Comparison of ENCODE assay signal across 8 cellular contexts in genomic region chr1:221961532-221962292, GRCh38.
DNase-seq lines count a peak whose midpoint lies in the region; ATAC-seq and TF ChIP-seq lines count a peak whose summit lies in the region.

No MANE protein-coding gene starts in this region.

- no peaks in the 10 kb centered on the region for H3K27me3 ChIP-seq in HCT116 (ENCODE audit: insufficient read depth, low read length)
- H3K27me3 ChIP-seq in right lobe of liver: no peaks in the 10 kb centered on the region
- H3K27me3 ChIP-seq in H9 (ENCODE audit: insufficient read depth, low read length): no peaks in the 10 kb centered on the region
- H3K27me3 ChIP-seq in BE2C: no peaks in the 10 kb centered on the region

- H3K36me3 Mint-ChIP-seq in H9 (ENCODE audit: insufficient read depth in 1 of 3, low read depth in 3 of 3) (peaks cover 4 to 22% (median 7%) of the 10 kb centered on the region in 3 experiments), progenitor cell of endocrine pancreas (ENCODE audit: insufficient read depth) (peaks cover 2% of the 10 kb centered on the region)

- TF ChIP-seq CTCF in GM12865 (IDR thresholded peaks at IDR 0.05; ENCODE audit: insufficient read depth, low read depth, low read length, missing control alignments): no peak
- no peak for TF ChIP-seq CTCF in HCT116 (IDR thresholded peaks at IDR 0.05 in 2 of 3, conservative IDR thresholded peaks at IDR 0.05 in 1 of 3; ENCODE audit: borderline replicate concordance in 1 of 3, insufficient read depth in 1 of 3, low read depth in 2 of 3, low read length in 2 of 3)
- TF ChIP-seq CTCF in right lobe of liver (IDR thresholded peaks at IDR 0.05): no peak
- no peak for TF ChIP-seq CTCF in H9 (conservative IDR thresholded peaks at IDR 0.05)
- TF ChIP-seq CTCF in progenitor cell of endocrine pancreas (IDR thresholded peaks at IDR 0.05; ENCODE audit: unreplicated experiment): no peak
- TF ChIP-seq CTCF in BE2C (IDR thresholded peaks at IDR 0.05; ENCODE audit: low read depth, low read length): no peak

- no peaks in the 10 kb centered on the region for H3K79me1 ChIP-seq in H9 (ENCODE audit: insufficient read depth, low read depth, low read length, poor library complexity, severe bottlenecking)

- ATAC-seq in HCT116 (peak; percentile 84), right lobe of liver (peak; percentile 87 to 97 (median 96))

- no peaks in the 10 kb centered on the region for H4K20me1 ChIP-seq in HCT116 (ENCODE audit: insufficient read depth)
- no peaks in the 10 kb centered on the region for H4K20me1 ChIP-seq in H9 (ENCODE audit: control insufficient read depth, insufficient read depth, insufficient read length)

- no peaks in the 10 kb centered on the region for H3K9me2 ChIP-seq in HCT116 (ENCODE audit: insufficient read depth)

- peak overlapping the region; percentile 52 for H3K4me2 ChIP-seq in HCT116 (ENCODE audit: low read length)
- H3K4me2 ChIP-seq in H9 (ENCODE audit: insufficient read depth, insufficient read length, low read length): no peak overlapping the region

- H3K79me2 ChIP-seq in HCT116 (ENCODE audit: insufficient read depth, low read length): no peaks in the 10 kb centered on the region
- H3K79me2 ChIP-seq in H9 (ENCODE audit: insufficient read depth, low read length): no peaks in the 10 kb centered on the region

- intact Hi-C loops in HCT116 (cut with micrococcal nuclease): no loop called here
- intact Hi-C loops in right lobe of liver (cut with DNase I): no loop called here

- H3K9me3 ChIP-seq in HCT116 (ENCODE audit: control insufficient read depth in 1 of 2, insufficient read depth in 1 of 2, low read depth in 1 of 2, low read length in 2 of 2) (no peaks in the 10 kb centered on the region), right lobe of liver (no peaks in the 10 kb centered on the region), H9 (ENCODE audit: control insufficient read depth, low read depth, low read length) (no peaks in the 10 kb centered on the region), BE2C (no peaks in the 10 kb centered on the region)

- H3K27ac Mint-ChIP-seq in H9 (peak overlapping the region in 1 of 3 experiments; percentile 55; a peak in 1 of 7 replicates), progenitor cell of endocrine pancreas (no peak overlapping the region)

- no peak overlapping the region for H3K4me3 Mint-ChIP-seq in H9
- H3K4me3 Mint-ChIP-seq in progenitor cell of endocrine pancreas (ENCODE audit: low read depth): no peak overlapping the region

- H3K36me3 ChIP-seq in HCT116 (ENCODE audit: control insufficient read depth in 1 of 2, insufficient read depth in 2 of 2, low read length in 2 of 2): no peaks in the 10 kb centered on the region
- H3K36me3 ChIP-seq in right lobe of liver: no peaks in the 10 kb centered on the region
- H3K36me3 ChIP-seq in BE2C: no peaks in the 10 kb centered on the region

- H3K4me1 ChIP-seq in HCT116 (ENCODE audit: control insufficient read depth in 1 of 2, insufficient read depth in 2 of 2, low read length in 2 of 2) (peaks cover 20 to 62% of the 10 kb centered on the region in 2 experiments), right lobe of liver (peaks cover 0 to 13% (median 7%) of the 10 kb centered on the region in 4 donors), H9 (ENCODE audit: insufficient read depth, low read length) (no peaks in the 10 kb centered on the region; the same call in 1 of the 2 replicates), BE2C (0 out of 2 replicates have a peak, but pooled peaks cover 2% of the 10 kb centered on the region)

- H3K18ac ChIP-seq in H9 (ENCODE audit: insufficient read length, low read depth, low read length): no peak overlapping the region

- H3K4me1 Mint-ChIP-seq in H9 (peaks cover 32 to 41% of the 10 kb centered on the region in 2 experiments), progenitor cell of endocrine pancreas (ENCODE audit: low read depth) (peaks cover 29% of the 10 kb centered on the region)

- H3K4ac ChIP-seq in H9 (ENCODE audit: low read depth, low read length): no peak overlapping the region

- BruUV-seq in HCT116 (replicated peaks; lab: Mats Ljungman, UMichigan): no TSS peak

- H4K5ac ChIP-seq in H9 (ENCODE audit: insufficient read length, low read depth, low read length): no peak overlapping the region

- no peak overlapping the region for H2AK5ac ChIP-seq in H9 (ENCODE audit: insufficient read length, low read length)

- H3K14ac ChIP-seq in H9 (ENCODE audit: insufficient read depth, low read length): no peak overlapping the region

- H3K27me3 Mint-ChIP-seq in H9 (ENCODE audit: low read depth): peaks cover 2% of the 10 kb centered on the region; the same call in 1 of the 2 replicates
- peaks cover 2% of the 10 kb centered on the region for H3K27me3 Mint-ChIP-seq in progenitor cell of endocrine pancreas

- RAD21 ChIA-PET in HCT116 (lab: Charles Lee; ENCODE audit: low non-redundant PET in 1 of 2, low total read pairs in 2 of 2, uncharacterized antibody in 2 of 2, unreplicated experiment in 2 of 2): no interaction called here

- peak; percentile 69 for DNase-seq in GM12865 (ENCODE audit: low read depth)
- DNase-seq in HCT116 (ENCODE audit: low read depth, low spot score): peak; percentile 44
- peak; percentile 93 for DNase-seq in M059J (ENCODE audit: low read depth)
- DNase-seq in activated T-cell treated with anti-CD3 and anti-CD28 coated beads for 4 hours: peak; percentile 21
- DNase-seq in right lobe of liver: peak; percentile 50 to 71 (median 55)
- DNase-seq in H9: no peak
- DNase-seq in progenitor cell of endocrine pancreas (ENCODE audit: low spot score, unreplicated experiment): no peak
- no peak for DNase-seq in BE2C

- no peak overlapping the region for H2BK12ac ChIP-seq in H9 (ENCODE audit: insufficient read length, low read depth, low read length)

- H3K56ac ChIP-seq in H9 (ENCODE audit: insufficient read length, low read depth, low read length): no peak overlapping the region

- 0 out of 2 replicates have a peak overlapping the region, but pooled peaks have one; percentile 3 for H3K27ac ChIP-seq in HCT116 (ENCODE audit: low read depth, low read length)
- H3K27ac ChIP-seq in right lobe of liver: peak overlapping the region; percentile 31 to 73 (median 66)
- no peak overlapping the region for H3K27ac ChIP-seq in H9 (ENCODE audit: insufficient read length, low read depth, low read length)

- H3K9ac ChIP-seq in HCT116 (ENCODE audit: low read length) (no peak overlapping the region), H9 (ENCODE audit: extremely low read depth, insufficient read length, low read length) (no peak overlapping the region)

- no peak overlapping the region for H3K4me3 ChIP-seq in GM12865 (ENCODE audit: low read depth, low read length)
- no peak overlapping the region; a peak in 1 of 4 replicates for H3K4me3 ChIP-seq in HCT116 (replicated peaks in 1 of 2; ENCODE audit: low read depth in 1 of 2, low read length in 2 of 2)
- no peak overlapping the region for H3K4me3 ChIP-seq in right lobe of liver
- H3K4me3 ChIP-seq in BE2C (ENCODE audit: low read depth, low read length): no peak overlapping the region

- no peak overlapping the region for H2BK5ac ChIP-seq in H9 (ENCODE audit: insufficient read length, low read length)

- H2BK120ac ChIP-seq in H9 (ENCODE audit: low read depth, low read length, poor library complexity, severe bottlenecking): no peak overlapping the region

- no peak for TF ChIP-seq RAD21 in HCT116 (IDR thresholded peaks at IDR 0.05; ENCODE audit: low read depth)

- H3T11ph ChIP-seq in H9 (ENCODE audit: low read length): no peak overlapping the region

- H3K9me3 Mint-ChIP-seq in H9 (peaks cover 8 to 13% of the 10 kb centered on the region in 2 experiments; a peak in 4 of 5 replicates), progenitor cell of endocrine pancreas (ENCODE audit: low read depth) (peaks cover 3% of the 10 kb centered on the region)

- no peaks in the 10 kb centered on the region for H3K23me2 ChIP-seq in H9 (ENCODE audit: insufficient read length, low read depth, low read length, poor library complexity, severe bottlenecking)

- no peak overlapping the region for H4K91ac ChIP-seq in H9 (ENCODE audit: insufficient read length, low read depth, low read length)

- CTCF ChIA-PET in HCT116 (lab: Charles Lee): interaction anchor here (0.9 kb wide), 1 partner anchor 484 kb away, joined by 3 read pairs; no protein-coding TSS in a partner anchor

- H2AFZ ChIP-seq in HCT116 (ENCODE audit: low read depth, low read length, poor library complexity, severe bottlenecking) (peak overlapping the region; percentile 19), H9 (ENCODE audit: low read length) (no peak overlapping the region)

- no peak overlapping the region for H4K8ac ChIP-seq in H9 (replicated peaks; ENCODE audit: insufficient read length, low read depth, low read length)

- WGBS in right lobe of liver (ENCODE audit: insufficient coverage, low coverage, low lambda C conversion rate, missing lambda C conversion rate): 39% methylated on average over 5 of the region's 5 CpGs
- no CpG with 5 or more reads among the region's 5 CpGs for WGBS in H9 (ENCODE audit: extremely low coverage, insufficient read length, low lambda C conversion rate)

- no peak overlapping the region for H3K23ac ChIP-seq in H9 (ENCODE audit: insufficient read length, low read depth, low read length)

- POLR2A ChIA-PET in HCT116 (lab: Charles Lee): interaction anchor here (0.8 kb wide), 1 partner anchor 10 kb away, joined by 3 read pairs; no protein-coding TSS in a partner anchor

- H2BK20ac ChIP-seq in H9 (ENCODE audit: low read depth, low read length, poor library complexity, severe bottlenecking): no peak overlapping the region

- TF ChIP-seq POLR2A in HCT116 (IDR thresholded peaks at IDR 0.05; ENCODE audit: borderline replicate concordance, extremely low read depth, insufficient read depth, insufficient read length) (no peak), right lobe of liver (IDR thresholded peaks at IDR 0.05) (no peak)

- H2BK15ac ChIP-seq in H9 (ENCODE audit: low read depth, low read length): no peak overlapping the region

TF ChIP-seq in HCT116, 20 proteins besides CTCF, POLR2A, EP300 and RAD21:
- TF ChIP-seq EZH2phosphoT487 (IDR thresholded peaks at IDR 0.05; ENCODE audit: borderline replicate concordance): no peak
- peak; percentile 49; the same call in 1 of the 2 replicates for TF ChIP-seq SP1 (IDR thresholded peaks at IDR 0.05; ENCODE audit: low read depth)
- TF ChIP-seq JUND (IDR thresholded peaks at IDR 0.05): peak; percentile 71
- peak; percentile 73 for TF ChIP-seq FOSL1 (IDR thresholded peaks at IDR 0.05; ENCODE audit: low read depth)
TF ChIP-seq in HCT116: peak in this region for 3.

Comparison
In these comparisons a context has a peak if more than half of its experiments do, and no peak if none do; other contexts are left out.
1. DNase-seq: peak in GM12865 (single experiment), HCT116 (single experiment), M059J (single experiment), activated T-cell treated with anti-CD3 and anti-CD28 coated beads for 4 hours (single experiment) and right lobe of liver (3 of 3); none in H9 (single experiment), progenitor cell of endocrine pancreas (single experiment) and BE2C (single experiment).